In the genomic region with DNA sequence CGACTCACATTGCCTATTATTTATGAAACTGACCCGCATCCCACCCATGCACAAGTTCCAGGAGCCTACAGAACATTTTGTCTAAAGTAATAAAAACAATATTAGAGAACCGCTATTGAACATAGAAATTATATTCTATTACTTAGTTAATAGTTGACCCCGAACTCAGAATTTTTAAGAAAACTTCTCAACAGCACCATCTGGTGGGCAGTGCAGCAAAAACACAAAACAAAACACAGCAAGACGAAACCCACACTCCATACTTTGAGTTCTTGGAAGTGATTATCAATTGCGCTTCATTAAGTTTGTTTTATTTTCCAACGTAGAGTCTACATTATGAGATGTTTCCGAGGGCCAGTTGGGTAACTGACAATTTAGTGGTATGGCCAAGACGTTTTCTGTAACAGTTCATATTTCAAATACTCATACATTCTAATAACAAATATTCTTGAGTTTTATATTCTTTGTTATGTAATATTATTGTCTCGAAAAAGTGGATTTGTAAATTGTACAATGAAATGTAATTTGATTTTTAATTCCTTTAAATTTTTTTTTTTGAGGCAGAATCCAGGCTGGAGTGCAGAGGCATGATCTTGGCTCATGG, we compare ENCODE assay signal across 8 cellular contexts. TPM values are rescaled to one million over a fixed set of nuclear protein-coding genes. Genes with fewer than 3 reads are reported as not detected.
DNase-seq lines count a peak whose midpoint lies in the region; ATAC-seq, FAIRE-seq and TF ChIP-seq lines count a peak whose summit lies in the region.

No MANE protein-coding gene starts in this region.

- no peak overlapping the region for H2AFZ ChIP-seq in GM23248
- no peak overlapping the region for H2AFZ ChIP-seq in HepG2 (ENCODE audit: low read length)

- FAIRE-seq in HepG2 (lab: Jason Lieb, UNC), result peak; percentile 64

- 16 to 17% methylated on average over 10 of the region's 10 CpGs for WGBS in GM23248 (ENCODE audit: low coverage in 1 of 2, low lambda C conversion rate in 2 of 2, missing lambda C conversion rate in 2 of 2), 2 experiments
- 7% methylated on average over 10 of the region's 10 CpGs for WGBS in HepG2 (ENCODE audit: low lambda C conversion rate)

- no peak for DNase-seq in CD8-positive, alpha-beta T cell
- DNase-seq in GM23248, result peak; percentile 53
- DNase-seq in NCI-H69 (lab: John Stamatoyannopoulos, UW), result peak; percentile 70
- peak; percentile 36 for DNase-seq in HepG2 (ENCODE audit: low spot score)
- DNase-seq in type B pancreatic cell (ENCODE audit: extremely low spot score, unreplicated experiment), result no peak
- DNase-seq in T-helper 2 cell treated with Interferon-gamma antibody and Interleukin-4, amounts not matched to agents 5 μg/mL and 100 μg/mL, for 36 hours (ENCODE audit: low spot score), result no peak

- H3K4me1 Mint-ChIP-seq in CD8-positive, alpha-beta T cell (ENCODE audit: low read depth), result no peaks in the 10 kb centered on the region
- H3K4me1 Mint-ChIP-seq in brain (peaks cover 34% of the 10 kb centered on the region), type B pancreatic cell (ENCODE audit: unreplicated experiment) (peaks cover 34% of the 10 kb centered on the region)
- no peaks in the 10 kb centered on the region for H3K4me1 Mint-ChIP-seq in T-helper 2 cell treated with Interferon-gamma antibody and Interleukin-4, amounts not matched to agents 5 μg/mL and 100 μg/mL, for 36 hours (ENCODE audit: low read depth)

- no peak overlapping the region for H3K27ac ChIP-seq in CD8-positive, alpha-beta T cell (ENCODE audit: low read depth, low read length)
- H3K27ac ChIP-seq in GM23248 (no peak overlapping the region), HepG2 (ENCODE audit: extremely low read length, insufficient read depth, low read length) (no peak overlapping the region)

- H3K9me2 ChIP-seq in GM23248 (ENCODE audit: insufficient read depth), result no peaks in the 10 kb centered on the region

- no peak overlapping the region for H3K4me2 ChIP-seq in GM23248 (ENCODE audit: unreplicated experiment)
- H3K4me2 ChIP-seq in HepG2 (ENCODE audit: low read depth, low read length), result peak overlapping the region; percentile 94

- no peaks in the 10 kb centered on the region for H3K36me3 ChIP-seq in CD8-positive, alpha-beta T cell (ENCODE audit: insufficient read depth, low read length)
- H3K36me3 ChIP-seq in GM23248 (ENCODE audit: low read depth) (no peaks in the 10 kb centered on the region), HepG2 (replicated peaks in 1 of 2; ENCODE audit: control insufficient read depth in 1 of 2, insufficient read depth in 2 of 2, low read length in 2 of 2) (no peaks in the 10 kb centered on the region)

- peaks cover 9% of the 10 kb centered on the region for H3K27me3 ChIP-seq in CD8-positive, alpha-beta T cell (ENCODE audit: insufficient read depth, low read length)
- H3K27me3 ChIP-seq in GM23248 (replicated peaks; ENCODE audit: insufficient read depth) (peaks cover 26% of the 10 kb centered on the region), HepG2 (ENCODE audit: control insufficient read depth in 1 of 2, insufficient read depth in 2 of 2, low read length in 2 of 2) (peaks cover 0 to 2% of the 10 kb centered on the region in 2 experiments; a peak in 1 of 5 replicates)

- no peaks in the 10 kb centered on the region for H3K9me3 Mint-ChIP-seq in CD8-positive, alpha-beta T cell
- no peaks in the 10 kb centered on the region for H3K9me3 Mint-ChIP-seq in brain
- H3K9me3 Mint-ChIP-seq in type B pancreatic cell, result no peaks in the 10 kb centered on the region
- no peaks in the 10 kb centered on the region for H3K9me3 Mint-ChIP-seq in T-helper 2 cell treated with Interferon-gamma antibody and Interleukin-4, amounts not matched to agents 5 μg/mL and 100 μg/mL, for 36 hours

- H4K20me1 ChIP-seq in GM23248 (ENCODE audit: insufficient read depth), result no peaks in the 10 kb centered on the region
- H4K20me1 ChIP-seq in HepG2 (ENCODE audit: insufficient read depth, low read length), result no peaks in the 10 kb centered on the region

- ATAC-seq in CD8-positive, alpha-beta T cell, result no peak
- ATAC-seq in HepG2, result no peak
- no peak for ATAC-seq in HG02852 (IDR thresholded peaks at IDR 0.05; ENCODE audit: unreplicated experiment)

- TF ChIP-seq EP300 in HepG2 (IDR thresholded peaks at IDR 0.05; ENCODE audit: low read depth in 2 of 2, low read length in 2 of 2) (no peak), HepG2 (CRISPR knock-in tag; IDR thresholded peaks at IDR 0.05; ENCODE audit: borderline replicate concordance) (no peak)

- TF ChIP-seq POLR2A in HepG2 (IDR thresholded peaks at IDR 0.05; ENCODE audit: insufficient read depth in 1 of 2, low read depth in 2 of 2, low read length in 2 of 2), result no peak

- H3K9me3 ChIP-seq in CD8-positive, alpha-beta T cell (ENCODE audit: low read length), result no peaks in the 10 kb centered on the region
- no peaks in the 10 kb centered on the region for H3K9me3 ChIP-seq in GM23248 (ENCODE audit: low read depth)
- no peaks in the 10 kb centered on the region for H3K9me3 ChIP-seq in HepG2 (ENCODE audit: low read length)

- in situ Hi-C loops in GM23248 (cut with MboI), result no loop called here
- in situ Hi-C loops in HepG2 (cut with HindIII; ENCODE audit: extremely low pct_ligation_motif_present, low pct_unique_long_range_greater_than_20kb), result loop anchor here (5.0 kb wide), 2 partner anchors 105 to 300 kb away; no protein-coding TSS in a partner anchor

- peaks cover 3% of the 10 kb centered on the region for H3K27me3 Mint-ChIP-seq in CD8-positive, alpha-beta T cell (ENCODE audit: low read depth)
- no peaks in the 10 kb centered on the region for H3K27me3 Mint-ChIP-seq in brain
- no peaks in the 10 kb centered on the region for H3K27me3 Mint-ChIP-seq in type B pancreatic cell
- peaks cover 6% of the 10 kb centered on the region for H3K27me3 Mint-ChIP-seq in T-helper 2 cell treated with Interferon-gamma antibody and Interleukin-4, amounts not matched to agents 5 μg/mL and 100 μg/mL, for 36 hours (ENCODE audit: low read depth)

- intact Hi-C loops in CD8-positive, alpha-beta T cell (cut with DNase I, micrococcal nuclease), result loop anchor here in 1 of 2 experiments (5.0 kb wide), 1 partner anchor 305 kb away; no protein-coding TSS in a partner anchor
- intact Hi-C loops in HepG2 (cut with micrococcal nuclease; ENCODE audit: unreplicated experiment), result loop anchor here (10.0 kb wide), 1 partner anchor 192 kb away; no protein-coding TSS in a partner anchor

- POLR2A ChIA-PET in CD8-positive, alpha-beta T cell (lab: Charles Lee), result no interaction called here
- POLR2A ChIA-PET in HepG2 (lab: Yijun Ruan, JAX), result interaction anchor here (1.6 kb wide), 1 partner anchor 106 kb away, joined by 9 read pairs; no protein-coding TSS in a partner anchor

- H3K27ac Mint-ChIP-seq in CD8-positive, alpha-beta T cell, result no peak overlapping the region
- H3K27ac Mint-ChIP-seq in brain (peak overlapping the region in 2 of 5 experiments; percentile 5 to 24), type B pancreatic cell (no peak overlapping the region)
- H3K27ac Mint-ChIP-seq in T-helper 2 cell treated with Interferon-gamma antibody and Interleukin-4, amounts not matched to agents 5 μg/mL and 100 μg/mL, for 36 hours, result no peak overlapping the region

- no peaks in the 10 kb centered on the region for H3K4me1 ChIP-seq in CD8-positive, alpha-beta T cell (ENCODE audit: insufficient read depth, low read length)
- H3K4me1 ChIP-seq in GM23248 (ENCODE audit: insufficient read depth) (no peaks in the 10 kb centered on the region), HepG2 (ENCODE audit: insufficient read depth, low read length) (peaks cover 24% of the 10 kb centered on the region)

- H3K4me3 Mint-ChIP-seq in CD8-positive, alpha-beta T cell, result no peak overlapping the region
- H3K4me3 Mint-ChIP-seq in brain (peak overlapping the region in 1 of 5 experiments; percentile 23), type B pancreatic cell (no peak overlapping the region)
- H3K4me3 Mint-ChIP-seq in T-helper 2 cell treated with Interferon-gamma antibody and Interleukin-4, amounts not matched to agents 5 μg/mL and 100 μg/mL, for 36 hours, result no peak overlapping the region

- no peak overlapping the region for H3K9ac ChIP-seq in GM23248
- H3K9ac ChIP-seq in HepG2 (ENCODE audit: insufficient read depth, low read depth, low read length), result no peak overlapping the region

- TF ChIP-seq CTCF in CD8-positive, alpha-beta T cell (IDR thresholded peaks at IDR 0.05), result peak; percentile 51
- TF ChIP-seq CTCF in brain (conservative IDR thresholded peaks at IDR 0.05), result peak; percentile 82 to 94
- TF ChIP-seq CTCF in HepG2 (CRISPR knock-in tag; IDR thresholded peaks at IDR 0.05), result peak; percentile 66
- peak; percentile 93 for TF ChIP-seq CTCF in type B pancreatic cell (conservative IDR thresholded peaks at IDR 0.05)

- peak; percentile 58 for TF ChIP-seq RAD21 in HepG2 (CRISPR knock-in tag; IDR thresholded peaks at IDR 0.05)

- H3K36me3 Mint-ChIP-seq in CD8-positive, alpha-beta T cell, result no peaks in the 10 kb centered on the region
- H3K36me3 Mint-ChIP-seq in brain (no peaks in the 10 kb centered on the region), type B pancreatic cell (no peaks in the 10 kb centered on the region)
- H3K36me3 Mint-ChIP-seq in T-helper 2 cell treated with Interferon-gamma antibody and Interleukin-4, amounts not matched to agents 5 μg/mL and 100 μg/mL, for 36 hours (ENCODE audit: low read depth), result no peaks in the 10 kb centered on the region

- BruUV-seq in HepG2 (replicated peaks; lab: Mats Ljungman, UMichigan), result no TSS peak

- H3K4me3 ChIP-seq in CD8-positive, alpha-beta T cell (ENCODE audit: low read depth, low read length), result no peak overlapping the region
- H3K4me3 ChIP-seq in GM23248 (no peak overlapping the region), HepG2 (replicated peaks in 1 of 3; ENCODE audit: insufficient read depth in 1 of 3, low read depth in 2 of 3, low read length in 3 of 3) (peak overlapping the region in 2 of 3 experiments; percentile 22 to 52; a peak in 3 of 6 replicates)

- CTCF ChIA-PET in CD8-positive, alpha-beta T cell (lab: Charles Lee), result interaction anchor here (0.7 to 1.5 kb wide), 4 partner anchors 8 to 19 kb away, joined by 3 to 9 read pairs (median 4); no protein-coding TSS in a partner anchor
- CTCF ChIA-PET in HepG2 (lab: Yijun Ruan, JAX; ENCODE audit: low intra/inter-chr PET ratio, low total read pairs), result interaction anchor here (0.8 to 3.4 kb wide), 4 partner anchors 93 to 302 kb away, joined by 4 to 38 read pairs (median 10); no protein-coding TSS in a partner anchor

- no peaks in the 10 kb centered on the region for H3K79me2 ChIP-seq in GM23248 (ENCODE audit: insufficient read depth)
- H3K79me2 ChIP-seq in HepG2 (ENCODE audit: insufficient read depth, low read length), result no peaks in the 10 kb centered on the region

- H3F3A ChIP-seq in GM23248 (ENCODE audit: insufficient read depth), result no peaks in the 10 kb centered on the region

RNA-seq across cellular contexts. Expression of a gene that starts 24.0 kb away (rescaled TPM):
- total RNA-seq in CD8-positive, alpha-beta T cell, result not detected
- total RNA-seq in GM23248 (2014; rRNA removed; shearing (Covaris generic)), result not detected in 2 replicates
- not detected in 2 replicates for polyA plus RNA-seq in GM23248 (2016; fragmentation: Nextera tagmentation; extraction: Ambion mirVana)
- 3.5 TPM for polyA plus RNA-seq in brain (ENCODE audit: insufficient read depth, low read depth, low replicate concordance)
- total RNA-seq in HepG2 (2016; rRNA removed; fragmentation: Illumina TruSeq; extraction: Trizol), result 2.4 and 3.4 TPM in 2 replicates
- 0.30 and 0.35 TPM in 2 replicates for total RNA-seq in HepG2 (2016; cell fraction: cytosol; rRNA removed; fragmentation: Illumina TruSeq; extraction: Trizol; ENCODE audit: low read depth)
- total RNA-seq in HepG2 (2016; cell fraction: insoluble cytoplasmic fraction; rRNA removed; fragmentation: Illumina TruSeq; extraction: Trizol), result 2.2 and 2.8 TPM in 2 replicates
- total RNA-seq in HepG2 (2016; cell fraction: membrane; rRNA removed; fragmentation: Illumina TruSeq; extraction: Trizol), result 1.4 and 1.5 TPM in 2 replicates
- total RNA-seq in HepG2 (2016; cell fraction: nucleus; rRNA removed; fragmentation: Illumina TruSeq; extraction: Trizol), result 2.1 and 2.3 TPM in 2 replicates
- polyA plus RNA-seq in HepG2 (2011; rRNA removed), result 0.63 and 0.79 TPM in 2 replicates
- 0.55 and 0.58 TPM in 2 replicates for polyA plus RNA-seq in HepG2 (2011; cell fraction: cytosol; rRNA removed)
- polyA plus RNA-seq in HepG2 (2011; cell fraction: nucleus; rRNA removed), result 0.38 and 0.43 TPM in 2 replicates
- polyA plus RNA-seq in HepG2 (2012), result 0.31 and 0.35 TPM in 2 replicates
- polyA plus RNA-seq in HepG2 (2016; cell fraction: cytosol; fragmentation: Illumina TruSeq; extraction: Trizol; ENCODE audit: low read depth), result 0.15 and 0.18 TPM in 2 replicates
- 2.2 and 2.5 TPM in 2 replicates for polyA plus RNA-seq in HepG2 (2016; cell fraction: insoluble cytoplasmic fraction; fragmentation: Illumina TruSeq; extraction: Trizol; ENCODE audit: low read depth)
- 0.65 and 0.73 TPM in 2 replicates for polyA plus RNA-seq in HepG2 (2016; cell fraction: membrane; fragmentation: Illumina TruSeq; extraction: Trizol; ENCODE audit: low read depth)
- polyA plus RNA-seq in HepG2 (2016; cell fraction: nucleus; fragmentation: Illumina TruSeq; extraction: Trizol; ENCODE audit: insufficient read depth, low read depth), result 2.1 TPM in 2 replicates
- polyA minus RNA-seq in HepG2 (2011; rRNA and poly(A)+ RNA removed; ENCODE audit: low replicate concordance), result 3.4 TPM in 1 of 2 replicates, not detected in the other
- polyA minus RNA-seq in HepG2 (2011; cell fraction: cytosol; rRNA and poly(A)+ RNA removed), result 1.4 and 1.9 TPM in 2 replicates
- 1.0 and 1.2 TPM in 2 replicates for polyA minus RNA-seq in HepG2 (2011; cell fraction: nucleus; rRNA and poly(A)+ RNA removed)
- 1.6 and 4.1 TPM in 2 replicates for total RNA-seq in type B pancreatic cell (ENCODE audit: low replicate concordance)

Comparison
In these comparisons a context has a peak if more than half of its experiments do, and no peak if none do; other contexts are left out.
1. DNase-seq: peak in GM23248 (single experiment), NCI-H69 (single experiment) and HepG2 (single experiment); none in CD8-positive, alpha-beta T cell (0 of 7), type B pancreatic cell (single experiment) and T-helper 2 cell treated with Interferon-gamma antibody and Interleukin-4, amounts not matched to agents 5 μg/mL and 100 μg/mL, for 36 hours (single experiment).
2. H3K4me3 ChIP-seq: peak in HepG2 (2 of 3); none in CD8-positive, alpha-beta T cell (single experiment) and GM23248 (single experiment).
3. Peak in every context shown above with its lines, with median percentiles within 50 percentile points of each other: CTCF ChIP-seq.